ENCODE assay signal across 8 cellular contexts in the genomic region with DNA sequence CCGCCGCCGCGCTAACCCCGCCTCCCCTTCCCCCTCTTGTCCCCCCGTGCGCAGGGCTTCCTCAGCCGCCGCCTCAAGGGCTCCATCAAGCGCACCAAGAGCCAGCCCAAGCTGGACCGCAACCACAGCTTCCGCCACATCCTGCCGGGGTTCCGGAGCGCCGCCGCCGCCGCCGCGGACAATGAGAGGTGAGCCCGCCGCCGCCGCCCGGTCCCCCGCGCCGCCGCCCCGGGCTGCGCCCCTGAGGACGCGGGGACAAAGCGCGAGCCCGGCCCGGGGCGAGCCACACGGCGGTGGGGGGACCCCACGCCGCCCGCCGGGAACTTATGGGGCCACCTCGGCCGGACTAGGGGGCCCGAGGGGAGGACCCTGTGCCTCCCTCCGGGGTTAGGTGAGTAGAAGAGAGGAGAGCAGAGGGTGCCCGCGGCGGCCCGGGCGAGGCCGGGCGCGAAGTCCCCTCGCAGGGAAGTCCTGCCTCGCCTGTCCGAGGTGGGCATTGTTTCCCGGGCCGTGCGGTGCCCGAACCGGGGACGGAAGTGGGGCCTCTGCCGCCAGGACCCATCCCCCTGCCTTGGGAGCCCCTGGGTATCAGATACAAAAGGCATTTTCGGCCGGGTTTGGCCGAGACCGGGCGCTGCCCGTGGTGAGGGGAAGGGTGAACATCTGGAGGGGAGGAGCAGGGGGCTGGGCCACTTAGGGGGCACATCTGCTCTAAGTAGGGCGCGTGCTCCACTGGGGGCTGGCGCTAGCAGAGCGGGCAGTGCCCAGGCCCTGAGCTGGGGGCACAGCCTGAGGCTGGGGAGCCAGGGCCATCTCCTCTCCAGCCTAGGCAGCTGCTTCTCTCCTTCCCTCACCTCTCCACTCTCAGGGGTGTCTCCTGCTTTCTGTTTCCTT. TPM values are rescaled to one million over a fixed set of nuclear protein-coding genes. Genes with fewer than 3 reads are reported as not detected.
DNase-seq lines count a peak whose midpoint lies in the region; ATAC-seq and TF ChIP-seq lines count a peak whose summit lies in the region.

No MANE protein-coding gene starts in this region.

- H3K27ac ChIP-seq in VCaP (peak overlapping the region; percentile 87), stomach (peak overlapping the region; percentile 6 to 83 (median 77))

- H3K27me3 ChIP-seq in stomach, result peaks cover 0 to 37% (median 5%) of the 10 kb centered on the region in 3 donors

- intact Hi-C loops in stomach (cut with DNase I; ENCODE audit: low total_unique reads), result no loop called here

- peaks cover 30 to 43% (median 37%) of the 10 kb centered on the region in 4 donors for H3K4me1 ChIP-seq in stomach

- TF ChIP-seq EP300 in stomach (IDR thresholded peaks at IDR 0.05), result no peak

- no peaks in the 10 kb centered on the region for H3K36me3 ChIP-seq in stomach

- H3K4me3 ChIP-seq in AG09309 (ENCODE audit: control insufficient read depth, low read depth, low read length) (peak overlapping the region; percentile 76), stomach (peak overlapping the region; percentile 54 to 65 (median 58))

- DNase-seq in AG09309 (ENCODE audit: low read depth) (no peak), mucosa of gallbladder (ENCODE audit: low spot score) (peak; percentile 62), stomach (peak; percentile 67)
- DNase-seq in effector CD8-positive, alpha-beta T cell (lab: John Stamatoyannopoulos, UW), result peak; percentile 11

- TF ChIP-seq CTCF in AG09309 (IDR thresholded peaks at IDR 0.05; ENCODE audit: control insufficient read depth, insufficient read depth, low read depth, low read length, missing control alignments) (no peak), VCaP (conservative IDR thresholded peaks at IDR 0.05) (no peak), stomach (IDR thresholded peaks at IDR 0.05) (no peak)

- 1 to 3% (median 3%) methylated on average over 19 to 76 of the region's 77 CpGs for WGBS in stomach, 5 donors

- no peak for TF ChIP-seq POLR2A in stomach (IDR thresholded peaks at IDR 0.05)

- ATAC-seq in GM18511 (IDR thresholded peaks at IDR 0.05; ENCODE audit: unreplicated experiment) (peak; percentile 82), HG03442 (IDR thresholded peaks at IDR 0.05; ENCODE audit: unreplicated experiment) (peak; percentile 54), GM21528 (IDR thresholded peaks at IDR 0.05; ENCODE audit: low FRiP score, unreplicated experiment) (no peak)

- H3K9me3 ChIP-seq in stomach, result no peaks in the 10 kb centered on the region

RNA-seq across cellular contexts. Expression of a gene that starts 48.1 kb away (rescaled TPM):
- total RNA-seq in mucosa of gallbladder (114 TPM), stomach (100 to 1,000 TPM in 1 of 5 donors, 10 to 100 TPM in 4; 32.1 to 303 (median 63.6) TPM)
- polyA plus RNA-seq in stomach, result 10 to 100 TPM; 17.5 to 27.6 (median 25.5) TPM
